Comparison of ENCODE assay signal across 9 cellular contexts in genomic region chr14:63039800-63040380, GRCh38. TPM values are rescaled to one million over a fixed set of nuclear protein-coding genes. Genes with fewer than 3 reads are reported as not detected.
DNase-seq lines count a peak whose midpoint lies in the region; ATAC-seq and TF ChIP-seq lines count a peak whose summit lies in the region.
"Had no signal": no experiment of that assay in that cellular context is flagged by ENCODE, and none has a peak within 500 bp of the region (broad histone marks: within the 10 kb centered on the region; RNA-seq: fewer than 3 reads in every experiment).

No MANE protein-coding gene starts in this region.

- H3K27me3 ChIP-seq in WERI-Rb-1 (ENCODE audit: insufficient read depth, low read depth, severe bottlenecking): peaks cover 8% of the 10 kb centered on the region
- peaks cover 0 to 3% of the 10 kb centered on the region in 2 donors for H3K27me3 ChIP-seq in right lobe of liver

- no peaks in the 10 kb centered on the region for H3K9me3 Mint-ChIP-seq in natural killer cell treated with Interleukin-12 subunit alpha and Interleukin-12 subunit beta and Interleukin-15 and Interleukin-18, amount 100 ng/mL, for 72 hours

- no peak overlapping the region for H3K27ac Mint-ChIP-seq in natural killer cell treated with Interleukin-12 subunit alpha and Interleukin-12 subunit beta and Interleukin-15 and Interleukin-18, amount 100 ng/mL, for 72 hours

- TF ChIP-seq POLR2A in right lobe of liver (IDR thresholded peaks at IDR 0.05) (no peak), lower leg skin (IDR thresholded peaks at IDR 0.05) (no peak)

- H3K36me3 Mint-ChIP-seq in natural killer cell treated with Interleukin-12 subunit alpha and Interleukin-12 subunit beta and Interleukin-15 and Interleukin-18, amount 100 ng/mL, for 72 hours: no peaks in the 10 kb centered on the region

- no peaks in the 10 kb centered on the region for H3K36me3 ChIP-seq in WERI-Rb-1
- no peaks in the 10 kb centered on the region for H3K36me3 ChIP-seq in right lobe of liver

- 6% methylated on average over 3 of the region's 3 CpGs for WGBS in right lobe of liver (ENCODE audit: insufficient coverage, low coverage, low lambda C conversion rate, missing lambda C conversion rate)
- 26 to 36% methylated on average over 3 of the region's 3 CpGs for WGBS in lower leg skin, 2 donors

- peak; percentile 49 for TF ChIP-seq CTCF in WERI-Rb-1 (IDR thresholded peaks at IDR 0.05; ENCODE audit: low read depth, low read length)
- peak; percentile 13 to 39 (median 30) for TF ChIP-seq CTCF in right lobe of liver (IDR thresholded peaks at IDR 0.05)
- TF ChIP-seq CTCF in lower leg skin (IDR thresholded peaks at IDR 0.05): no peak

- H3K9me3 ChIP-seq in WERI-Rb-1 (ENCODE audit: severe bottlenecking) (no peaks in the 10 kb centered on the region), right lobe of liver (no peaks in the 10 kb centered on the region)

- intact Hi-C loops in right lobe of liver (cut with DNase I) (no loop called here), lower leg skin (cut with DNase I; ENCODE audit: low total_unique reads) (loop anchor here (10.0 kb wide), 1 partner anchor 875 kb away; no protein-coding TSS in a partner anchor)

- H3K4me3 Mint-ChIP-seq in natural killer cell treated with Interleukin-12 subunit alpha and Interleukin-12 subunit beta and Interleukin-15 and Interleukin-18, amount 100 ng/mL, for 72 hours: no peak overlapping the region

- no peaks in the 10 kb centered on the region for H3K4me1 Mint-ChIP-seq in natural killer cell treated with Interleukin-12 subunit alpha and Interleukin-12 subunit beta and Interleukin-15 and Interleukin-18, amount 100 ng/mL, for 72 hours (ENCODE audit: low read depth in 2 of 2)

- peak; percentile 56 for DNase-seq in ELR (ENCODE audit: low read depth)
- peak; percentile 42 for DNase-seq in NCI-H1105 (lab: John Stamatoyannopoulos, UW)
- no peak for DNase-seq in WERI-Rb-1
- no peak for DNase-seq in right lobe of liver
- no peak for DNase-seq in natural killer cell treated with Interleukin-12 subunit alpha and Interleukin-12 subunit beta and Interleukin-15 and Interleukin-18, amount 100 ng/mL, for 72 hours (ENCODE audit: low spot score)
- no peak for DNase-seq in lower leg skin (ENCODE audit: low spot score in 2 of 2)

- H3K4me1 ChIP-seq in right lobe of liver: no peaks in the 10 kb centered on the region

- peaks cover 7 to 12% of the 10 kb centered on the region in 2 donors for H3K27me3 Mint-ChIP-seq in natural killer cell treated with Interleukin-12 subunit alpha and Interleukin-12 subunit beta and Interleukin-15 and Interleukin-18, amount 100 ng/mL, for 72 hours

- peak in 3 of 4 donors; percentile 40 to 63 (median 46) for ATAC-seq in right lobe of liver
- ATAC-seq in GM18909 (IDR thresholded peaks at IDR 0.05; ENCODE audit: poor library complexity, unreplicated experiment): no peak
- no peak for ATAC-seq in natural killer cell treated with Interleukin-12 subunit alpha and Interleukin-12 subunit beta and Interleukin-15 and Interleukin-18, amount 100 ng/mL, for 72 hours
- no peak for ATAC-seq in HG03159 (IDR thresholded peaks at IDR 0.05; ENCODE audit: unreplicated experiment)

- no peak overlapping the region for H3K27ac ChIP-seq in WERI-Rb-1
- H3K27ac ChIP-seq in right lobe of liver: no peak overlapping the region

- H3K4me3 ChIP-seq in WERI-Rb-1 (ENCODE audit: low read depth, low read length) (no peak overlapping the region), right lobe of liver (no peak overlapping the region), lower leg skin (ENCODE audit: low read depth, poor library complexity, severe bottlenecking) (no peak overlapping the region)

RNA-seq across cellular contexts. Expression of gene KCNH5, which starts 5.4 kb away (rescaled TPM):
- not detected for total RNA-seq in right lobe of liver
- not detected for total RNA-seq in natural killer cell treated with Interleukin-12 subunit alpha and Interleukin-12 subunit beta and Interleukin-15 and Interleukin-18, amount 100 ng/mL, for 72 hours
- under 1 TPM in 1 of 4 donors, not detected in 3; 0.03 TPM for total RNA-seq in lower leg skin
- total RNA-seq: mesenteric fat pad had no signal

Comparison
In these comparisons a context has a peak if more than half of its experiments do, and no peak if none do; other contexts are left out.
1. DNase-seq: peak in ELR (single experiment) and NCI-H1105 (single experiment); none in WERI-Rb-1 (single experiment), right lobe of liver (0 of 3), natural killer cell treated with Interleukin-12 subunit alpha and Interleukin-12 subunit beta and Interleukin-15 and Interleukin-18, amount 100 ng/mL, for 72 hours (single experiment) and lower leg skin (0 of 2).
2. CTCF ChIP-seq: peak in WERI-Rb-1 (single experiment) and right lobe of liver (4 of 4); none in lower leg skin (0 of 3).
3. ATAC-seq: peak in right lobe of liver (3 of 4); none in GM18909 (single experiment), natural killer cell treated with Interleukin-12 subunit alpha and Interleukin-12 subunit beta and Interleukin-15 and Interleukin-18, amount 100 ng/mL, for 72 hours (0 of 2) and HG03159 (single experiment).